Comparison of ENCODE assay signal across 8 cellular contexts in the genomic region with DNA sequence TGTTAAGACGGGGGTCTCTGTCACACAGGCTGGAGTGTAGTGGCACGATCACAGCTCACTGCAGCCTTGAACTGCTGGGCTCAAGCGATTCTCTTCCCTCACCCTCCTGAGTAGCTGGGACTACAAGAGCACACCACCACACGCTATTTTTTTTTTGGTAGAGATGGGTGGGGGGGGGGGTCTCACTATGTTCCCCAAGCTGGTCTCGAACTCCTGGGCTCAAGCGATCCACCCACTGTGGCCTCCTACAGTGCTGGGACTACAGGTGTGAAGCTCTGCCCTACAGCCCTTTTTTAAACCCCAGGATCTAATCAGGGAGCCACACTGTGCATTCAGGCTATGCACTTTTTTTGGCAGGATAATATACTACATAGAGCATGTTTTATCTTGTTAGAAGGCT. TPM values are rescaled to one million over a fixed set of nuclear protein-coding genes. Genes with fewer than 3 reads are reported as not detected.
DNase-seq lines count a peak whose midpoint lies in the region; TF ChIP-seq lines count a peak whose summit lies in the region.

No MANE protein-coding gene starts in this region.

- no peaks in the 10 kb centered on the region for H3K36me3 ChIP-seq in CD4-positive, alpha-beta memory T cell (ENCODE audit: insufficient read depth, low read length)

- H3K27me3 ChIP-seq in CD4-positive, alpha-beta memory T cell (ENCODE audit: insufficient read depth, low read length), result no peaks in the 10 kb centered on the region
- no peaks in the 10 kb centered on the region for H3K27me3 ChIP-seq in dorsolateral prefrontal cortex

- H3K9me3 ChIP-seq in CD4-positive, alpha-beta memory T cell (ENCODE audit: control insufficient read depth in 1 of 2, low read length in 2 of 2), result no peaks in the 10 kb centered on the region

- peak overlapping the region; percentile 87 for H3K27ac ChIP-seq in CD4-positive, alpha-beta memory T cell (ENCODE audit: low read depth, low read length)
- H3K27ac ChIP-seq in dorsolateral prefrontal cortex, result peak overlapping the region in 58 of 59 donors; percentile 53 to 97 (median 91)

- no peak for TF ChIP-seq CTCF in dorsolateral prefrontal cortex (IDR thresholded peaks at IDR 0.05 in 54 of 56, conservative IDR thresholded peaks at IDR 0.05 in 2 of 56; ENCODE audit: low read depth in 1 of 56, partially characterized antibody in 56 of 56)
- TF ChIP-seq CTCF in nephron progenitor cell (IDR thresholded peaks at IDR 0.05), result no peak

- peak overlapping the region; percentile 87 to 93 for H3K4me3 ChIP-seq in CD4-positive, alpha-beta memory T cell (ENCODE audit: low read length in 2 of 2)
- peak overlapping the region; percentile 8 to 98 (median 85) for H3K4me3 ChIP-seq in dorsolateral prefrontal cortex

- intact Hi-C loops in CD4-positive, alpha-beta memory T cell (cut with micrococcal nuclease), result no loop called here
- intact Hi-C loops in dorsolateral prefrontal cortex (cut with DNase I), result no loop called here

- POLR2A ChIA-PET in CD4-positive, alpha-beta memory T cell (lab: Charles Lee; ENCODE audit: partially characterized antibody), result interaction anchor here (0.9 kb wide), 1 partner anchor 9 kb away, joined by 3 read pairs; no protein-coding TSS in a partner anchor

- no peaks in the 10 kb centered on the region for H3K27me3 Mint-ChIP-seq in CD4-positive, alpha-beta memory T cell
- peaks cover 8% of the 10 kb centered on the region for H3K27me3 Mint-ChIP-seq in nephron progenitor cell (ENCODE audit: low read depth, poor library complexity)

- peaks cover 0 to 4% (median 2%) of the 10 kb centered on the region in 8 donors for H3K9me3 Mint-ChIP-seq in CD4-positive, alpha-beta memory T cell
- H3K9me3 Mint-ChIP-seq in nephron progenitor cell, result peaks cover 15% of the 10 kb centered on the region

- peaks cover 18 to 37% of the 10 kb centered on the region in 2 donors for H3K36me3 Mint-ChIP-seq in CD4-positive, alpha-beta memory T cell
- H3K36me3 Mint-ChIP-seq in nephron progenitor cell (ENCODE audit: low read depth), result peaks cover 29% of the 10 kb centered on the region

- peak overlapping the region; percentile 83 to 96 (median 92) for H3K27ac Mint-ChIP-seq in CD4-positive, alpha-beta memory T cell
- no peak overlapping the region for H3K27ac Mint-ChIP-seq in nephron progenitor cell

- CTCF ChIA-PET in CD4-positive, alpha-beta memory T cell (lab: Charles Lee; ENCODE audit: partially characterized antibody), result no interaction called here

- peak overlapping the region; percentile 86 to 95 (median 92) for H3K4me3 Mint-ChIP-seq in CD4-positive, alpha-beta memory T cell
- peak overlapping the region; percentile 90 for H3K4me3 Mint-ChIP-seq in nephron progenitor cell

- no peak for DNase-seq in CD4-positive, alpha-beta memory T cell
- DNase-seq in NCI-H69 (lab: John Stamatoyannopoulos, UW) (peak; percentile 57), dorsolateral prefrontal cortex (peak in 2 of 10 donors; percentile 5), nephron progenitor cell (no peak), Kasumi-1 (lab: John Stamatoyannopoulos, UW) (no peak), NCI-H2107 (lab: John Stamatoyannopoulos, UW) (no peak), SW480 (ENCODE audit: low spot score) (no peak)
- no peak for DNase-seq in stimulated activated CD4-positive, alpha-beta T cell treated with anti-CD3 and anti-CD28 coated beads, Interleukin-2, amount 100 ng/mL, for 48 hours

- peaks cover 39 to 68% (median 48%) of the 10 kb centered on the region in 4 donors for H3K4me1 Mint-ChIP-seq in CD4-positive, alpha-beta memory T cell
- H3K4me1 Mint-ChIP-seq in nephron progenitor cell, result peaks cover 70% of the 10 kb centered on the region

- peaks cover 52% of the 10 kb centered on the region for H3K4me1 ChIP-seq in CD4-positive, alpha-beta memory T cell (ENCODE audit: insufficient read depth, low read length)

RNA-seq across cellular contexts. Expression of gene DHCR7, which starts 1.4 kb away (rescaled TPM):
- 10 to 100 TPM; 15.3 to 16.2 TPM for total RNA-seq in CD4-positive, alpha-beta memory T cell
- polyA plus RNA-seq in CD4-positive, alpha-beta memory T cell, result 10 to 100 TPM; 17.7 to 18.0 TPM
- 100 to 1,000 TPM in 13 of 120 experiments, 10 to 100 TPM in 107; 31.8 to 187 (median 67.2) TPM for total RNA-seq in dorsolateral prefrontal cortex

RNA-seq across cellular contexts. Expression of gene NADSYN1, which starts 3.4 kb away (rescaled TPM):
- total RNA-seq in CD4-positive, alpha-beta memory T cell, result 100 to 1,000 TPM; 233 to 243 TPM
- polyA plus RNA-seq in CD4-positive, alpha-beta memory T cell, result 10 to 100 TPM; 35.9 to 39.2 TPM
- 100 to 1,000 TPM in 15 of 120 experiments, 10 to 100 TPM in 105; 44.1 to 151 (median 75.1) TPM for total RNA-seq in dorsolateral prefrontal cortex
